ENCODE assay signal across 8 cellular contexts in the genomic region with DNA sequence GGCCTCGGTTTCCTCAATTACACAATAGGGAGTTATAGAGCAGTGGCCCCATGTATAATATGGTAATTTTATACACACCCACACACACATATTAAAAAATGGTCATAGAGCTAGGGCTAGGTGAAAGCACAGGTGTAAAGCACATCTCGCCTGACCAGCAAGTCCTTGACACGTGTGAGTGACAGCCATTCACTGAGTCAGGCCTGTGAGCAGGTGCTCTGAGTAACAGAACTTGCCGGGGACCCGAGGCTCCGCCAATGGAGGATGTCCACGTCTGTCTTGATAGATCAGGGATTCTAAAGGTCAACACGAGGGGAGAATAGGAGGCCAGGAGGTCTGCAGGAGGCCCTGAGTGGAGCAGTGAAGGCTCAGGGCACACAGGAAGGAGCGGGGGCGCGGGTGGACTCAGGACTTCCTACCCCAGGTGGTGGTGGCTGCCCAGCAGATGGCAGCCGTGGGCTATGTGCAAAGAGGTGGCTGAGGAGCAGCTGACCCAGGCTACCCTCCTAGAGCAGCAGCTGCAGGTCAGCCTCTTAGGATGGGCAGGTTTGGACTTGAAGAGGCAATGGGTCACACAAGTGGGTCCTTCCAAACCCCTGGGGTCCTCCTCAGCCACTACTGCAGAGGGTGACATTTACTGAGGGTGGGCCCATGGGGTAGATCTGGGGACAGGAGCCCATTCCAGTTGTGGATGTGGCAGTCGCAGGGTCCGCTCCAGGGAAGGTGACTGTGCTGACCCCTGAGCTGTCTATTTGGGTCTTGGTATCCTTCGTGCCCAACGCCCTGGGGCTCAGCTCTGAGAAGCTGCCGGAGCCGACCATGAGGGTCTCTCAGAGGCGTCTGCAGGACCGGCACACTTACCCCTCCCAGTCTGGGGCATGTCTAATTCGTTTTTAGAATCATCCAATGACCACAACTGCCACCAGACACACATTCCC. TPM values are rescaled to one million over a fixed set of nuclear protein-coding genes. Genes with fewer than 3 reads are reported as not detected.
A peak's percentile ranks its signal among the peaks of the same experiment; 100 is the strongest.
DNase-seq lines count a peak whose midpoint lies in the region; ATAC-seq and TF ChIP-seq lines count a peak whose summit lies in the region.

No MANE protein-coding gene starts in this region.

- CTCF ChIA-PET in RWPE1 (lab: Yijun Ruan, JAX): interaction anchor here (0.5 to 3.1 kb wide), 45 partner anchors 10 to 668 kb away, joined by 3 to 40 read pairs (median 4); partner anchors contain the start of gene RAPGEF1

- H3K27me3 Mint-ChIP-seq in activated T-helper 17 cell treated with anti-CD3 and anti-CD28 coated beads, Interleukin-2, amount 50 U/mL, for 72 hours: no peaks in the 10 kb centered on the region

- H3K27ac ChIP-seq in RWPE1: peak overlapping the region; percentile 62
- H3K27ac ChIP-seq in substantia nigra (ENCODE audit: low read depth, low read length, poor library complexity, severe bottlenecking): no peak overlapping the region

- H3K36me3 Mint-ChIP-seq in activated T-helper 17 cell treated with anti-CD3 and anti-CD28 coated beads, Interleukin-2, amount 50 U/mL, for 72 hours (ENCODE audit: low read depth): peaks cover 84% of the 10 kb centered on the region

- POLR2A ChIA-PET in RWPE1 (lab: Yijun Ruan, JAX; ENCODE audit: low non-redundant PET): interaction anchor here (0.6 kb wide), 1 partner anchor 160 kb away, joined by 3 read pairs; no protein-coding TSS in a partner anchor

- no peak overlapping the region for H3K4me3 ChIP-seq in fibroblast of pulmonary artery (replicated peaks; ENCODE audit: low read depth, low read length)

- H3K27ac Mint-ChIP-seq in activated T-helper 17 cell treated with anti-CD3 and anti-CD28 coated beads, Interleukin-2, amount 50 U/mL, for 72 hours: peak overlapping the region; percentile 97

- no peaks in the 10 kb centered on the region for H3K9me3 Mint-ChIP-seq in activated T-helper 17 cell treated with anti-CD3 and anti-CD28 coated beads, Interleukin-2, amount 50 U/mL, for 72 hours

- peak; percentile 99 for TF ChIP-seq CTCF in RWPE1 (conservative IDR thresholded peaks at IDR 0.05; ENCODE audit: low read depth)
- peak; percentile 84 for TF ChIP-seq CTCF in fibroblast of pulmonary artery (IDR thresholded peaks at IDR 0.05; ENCODE audit: low read length, missing control alignments)

- peaks cover 19% of the 10 kb centered on the region for H3K4me1 Mint-ChIP-seq in activated T-helper 17 cell treated with anti-CD3 and anti-CD28 coated beads, Interleukin-2, amount 50 U/mL, for 72 hours

- peak; percentile 91 for ATAC-seq in activated T-helper 17 cell treated with anti-CD3 and anti-CD28 coated beads, Interleukin-2, amount 50 U/mL, for 72 hours (replicated peaks)
- ATAC-seq in HG03565 (IDR thresholded peaks at IDR 0.05; ENCODE audit: unreplicated experiment): no peak

- peak overlapping the region; percentile 32 for H3K4me3 Mint-ChIP-seq in activated T-helper 17 cell treated with anti-CD3 and anti-CD28 coated beads, Interleukin-2, amount 50 U/mL, for 72 hours

- DNase-seq in ELF-1 (ENCODE audit: low read depth, low spot score): peak; percentile 86
- DNase-seq in KG1 (lab: John Stamatoyannopoulos, UW): peak; percentile 59
- peak; percentile 92 for DNase-seq in RWPE1 (ENCODE audit: low spot score)
- DNase-seq in fibroblast of pulmonary artery (ENCODE audit: low read depth): peak; percentile 84
- DNase-seq in nucleus accumbens (lab: John Stamatoyannopoulos, UW): peak in 48 of 56 donors; percentile 14 to 77 (median 46)
- peak in 47 of 49 donors; percentile 20 to 84 (median 61) for DNase-seq in substantia nigra (lab: John Stamatoyannopoulos, UW)

RNA-seq across cellular contexts. Expression of gene PRRT1B, which starts 45.9 kb away (rescaled TPM):
- total RNA-seq in activated T-helper 17 cell treated with anti-CD3 and anti-CD28 coated beads, Interleukin-2, amount 50 U/mL, for 72 hours: not detected
